ENCODE assay signal across 16 cellular contexts in the genomic region with DNA sequence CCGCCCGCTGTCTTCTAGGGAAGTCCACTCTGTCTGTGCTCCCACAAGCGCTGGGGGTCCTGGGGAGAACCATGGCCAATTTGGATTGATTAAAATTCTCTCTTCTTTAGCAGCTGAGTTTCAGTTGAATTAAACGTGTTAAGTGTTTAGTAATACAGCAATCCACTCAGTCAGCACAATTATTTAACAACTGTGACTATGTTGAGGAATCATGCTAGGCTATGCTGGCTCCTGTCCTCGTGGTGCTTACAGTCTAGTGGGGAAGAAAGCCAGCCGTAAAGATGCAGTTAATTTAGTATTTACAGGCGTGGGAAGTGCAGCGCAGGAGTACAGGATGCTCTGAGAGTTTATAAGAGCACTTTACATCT.
A peak's percentile ranks its signal among the peaks of the same experiment; 100 is the strongest.
DNase-seq lines count a peak whose midpoint lies in the region; ATAC-seq and TF ChIP-seq lines count a peak whose summit lies in the region.
"Had no signal": no experiment of that assay in that cellular context is flagged by ENCODE, and none has a peak within 500 bp of the region (broad histone marks: within the 10 kb centered on the region; RNA-seq: fewer than 3 reads in every experiment).

No MANE protein-coding gene starts in this region.

- no peaks in the 10 kb centered on the region for H3K9me3 Mint-ChIP-seq in neural progenitor cell
- no peaks in the 10 kb centered on the region for H3K9me3 Mint-ChIP-seq in glutamatergic neuron (ENCODE audit: unreplicated experiment)
- no peaks in the 10 kb centered on the region for H3K9me3 Mint-ChIP-seq in effector memory CD8-positive, alpha-beta T cell

- H3K36me3 Mint-ChIP-seq in neural progenitor cell (no peaks in the 10 kb centered on the region), glutamatergic neuron (ENCODE audit: unreplicated experiment) (no peaks in the 10 kb centered on the region)
- H3K36me3 Mint-ChIP-seq in effector memory CD8-positive, alpha-beta T cell (ENCODE audit: insufficient read depth) = peaks cover 4% of the 10 kb centered on the region
- H3K36me3 Mint-ChIP-seq: CD4-positive, CD25-positive, alpha-beta regulatory T cell had no signal

- H3K36me3 ChIP-seq in neural progenitor cell = no peaks in the 10 kb centered on the region

- H3K27me3 Mint-ChIP-seq in neural progenitor cell (ENCODE audit: insufficient read depth, low read depth) (peaks cover 9% of the 10 kb centered on the region), glutamatergic neuron (ENCODE audit: unreplicated experiment) (peaks cover 3% of the 10 kb centered on the region)
- H3K27me3 Mint-ChIP-seq in effector memory CD8-positive, alpha-beta T cell = peaks cover 25 to 31% of the 10 kb centered on the region in 2 donors

- H3K27ac Mint-ChIP-seq in neural progenitor cell (peak overlapping the region; percentile 50), glutamatergic neuron (ENCODE audit: unreplicated experiment) (no peak overlapping the region)
- no peak overlapping the region for H3K27ac Mint-ChIP-seq in effector memory CD8-positive, alpha-beta T cell
- H3K27ac Mint-ChIP-seq: B cell; CD4-positive, CD25-positive, alpha-beta regulatory T cell had no signal

- H3K4me2 ChIP-seq in neural progenitor cell = no peak overlapping the region
- H3K4me2 ChIP-seq: SK-N-SH had no signal

- TF ChIP-seq CTCF in VCaP (conservative IDR thresholded peaks at IDR 0.05) (no peak), neural progenitor cell (IDR thresholded peaks at IDR 0.05) (no peak), glutamatergic neuron (IDR thresholded peaks at IDR 0.05; ENCODE audit: partially characterized antibody, unreplicated experiment) (no peak)

- no peak for ATAC-seq in effector memory CD8-positive, alpha-beta T cell (replicated peaks)
- no peak for ATAC-seq in GM18867 (IDR thresholded peaks at IDR 0.05; ENCODE audit: unreplicated experiment)
- ATAC-seq: HCT116 had no signal

- peaks cover 16% of the 10 kb centered on the region for H3K27me3 ChIP-seq in neural progenitor cell

- no peaks in the 10 kb centered on the region for H4K20me1 ChIP-seq in neural progenitor cell (ENCODE audit: low read depth)

- no peak overlapping the region for H3K4me3 ChIP-seq in neural progenitor cell

- H3K27ac ChIP-seq in VCaP (peak overlapping the region; percentile 92), neural progenitor cell (no peak overlapping the region)

- no peaks in the 10 kb centered on the region for H3K9me3 ChIP-seq in neural progenitor cell (ENCODE audit: low read depth)
- H3K9me3 ChIP-seq: SK-N-SH had no signal

- no peak overlapping the region for H2AFZ ChIP-seq in neural progenitor cell (replicated peaks)

- H3K79me2 ChIP-seq in neural progenitor cell (ENCODE audit: low read depth) = no peaks in the 10 kb centered on the region

- peaks cover 26% of the 10 kb centered on the region for H3K4me1 Mint-ChIP-seq in neural progenitor cell
- H3K4me1 Mint-ChIP-seq in glutamatergic neuron (ENCODE audit: low read depth, unreplicated experiment) = peaks cover 2% of the 10 kb centered on the region
- H3K4me1 Mint-ChIP-seq in effector memory CD8-positive, alpha-beta T cell (ENCODE audit: low read depth in 2 of 2) = no peaks in the 10 kb centered on the region
- H3K4me1 Mint-ChIP-seq: B cell; CD4-positive, CD25-positive, alpha-beta regulatory T cell had no signal

- no peaks in the 10 kb centered on the region for H3F3A ChIP-seq in neural progenitor cell (ENCODE audit: low read depth)

- peak; percentile 20 for DNase-seq in NCI-H524 treated with DMSO at 0.1 percent for 48 hours (lab: John Stamatoyannopoulos, UW)
- DNase-seq in NCI-H524 (lab: John Stamatoyannopoulos, UW) = no peak
- DNase-seq in neural progenitor cell (ENCODE audit: low spot score) = no peak
- no peak for DNase-seq in glutamatergic neuron
- DNase-seq in effector memory CD8-positive, alpha-beta T cell = no peak
- DNase-seq: CD4-positive, CD25-positive, alpha-beta regulatory T cell; GOT3; IMR-90; MV-4-11; NCI-H1694; SIG-M5; SK-N-SH had no signal

- no peak overlapping the region for H3K4me3 Mint-ChIP-seq in neural progenitor cell
- no peak overlapping the region for H3K4me3 Mint-ChIP-seq in glutamatergic neuron (ENCODE audit: unreplicated experiment)
- H3K4me3 Mint-ChIP-seq in effector memory CD8-positive, alpha-beta T cell = no peak overlapping the region
- H3K4me3 Mint-ChIP-seq: B cell; CD4-positive, CD25-positive, alpha-beta regulatory T cell had no signal

- peaks cover 26% of the 10 kb centered on the region for H3K4me1 ChIP-seq in neural progenitor cell

- no peak overlapping the region for H3K9ac ChIP-seq in neural progenitor cell
- H3K9ac ChIP-seq: SK-N-SH had no signal
